In the genomic region with DNA sequence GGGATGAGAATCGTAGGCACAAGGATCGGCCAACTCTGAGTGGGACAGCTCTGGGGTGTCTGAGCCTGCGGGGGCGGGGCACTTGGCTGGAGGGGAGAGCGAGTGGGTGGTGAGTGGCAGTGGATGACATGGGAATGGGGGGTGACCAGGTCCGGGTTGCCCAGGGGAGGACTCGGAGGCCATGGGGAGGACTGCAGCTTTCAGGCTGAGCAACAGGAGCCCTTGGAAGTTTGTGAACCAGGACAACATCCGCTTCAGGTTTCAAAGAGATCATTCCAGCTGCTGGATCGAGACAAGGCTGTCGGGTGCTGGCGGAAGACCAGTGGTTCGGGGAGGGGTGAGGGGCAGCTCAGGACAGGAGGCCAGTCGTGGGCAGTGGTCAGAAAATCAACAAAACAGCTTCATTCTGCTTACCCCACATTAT, we compare ENCODE assay signal across 1 cellular context.
TF ChIP-seq lines count a peak whose summit lies in the region.

No MANE protein-coding gene starts in this region.

TF ChIP-seq in HEK293, 187 proteins besides CTCF, POLR2A, EP300 and RAD21 (continued from another document):
- TF ChIP-seq ZNF341 (tag by site-specific recombination; IDR thresholded peaks at IDR 0.05; ENCODE audit: low read depth), result no peak
- no peak for TF ChIP-seq ZBTB1 (tag by site-specific recombination; IDR thresholded peaks at IDR 0.05)
- no peak for TF ChIP-seq RBAK (tag by site-specific recombination; IDR thresholded peaks at IDR 0.05)
- peak; percentile 77; the same call in 1 of the 2 replicates for TF ChIP-seq EGR2 (tag by site-specific recombination; IDR thresholded peaks at IDR 0.05; ENCODE audit: low read depth)
- TF ChIP-seq, protein P1, sequence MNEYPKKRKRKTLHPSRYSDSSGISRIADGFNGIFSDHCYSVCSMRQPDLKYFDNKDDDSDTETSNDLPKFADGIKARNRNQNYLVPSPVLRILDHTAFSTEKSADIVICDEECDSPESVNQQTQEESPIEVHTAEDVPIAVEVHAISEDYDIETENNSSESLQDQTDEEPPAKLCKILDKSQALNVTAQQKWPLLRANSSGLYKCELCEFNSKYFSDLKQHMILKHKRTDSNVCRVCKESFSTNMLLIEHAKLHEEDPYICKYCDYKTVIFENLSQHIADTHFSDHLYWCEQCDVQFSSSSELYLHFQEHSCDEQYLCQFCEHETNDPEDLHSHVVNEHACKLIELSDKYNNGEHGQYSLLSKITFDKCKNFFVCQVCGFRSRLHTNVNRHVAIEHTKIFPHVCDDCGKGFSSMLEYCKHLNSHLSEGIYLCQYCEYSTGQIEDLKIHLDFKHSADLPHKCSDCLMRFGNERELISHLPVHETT (tag by site-specific recombination; IDR thresholded peaks at IDR 0.05), result no peak
- TF ChIP-seq SCRT2 (tag by site-specific recombination; IDR thresholded peaks at IDR 0.05), result peak; percentile 48
TF ChIP-seq in HEK293: peak in this region for 3.
